ENCODE assay signal across 8 cellular contexts in the genomic region with DNA sequence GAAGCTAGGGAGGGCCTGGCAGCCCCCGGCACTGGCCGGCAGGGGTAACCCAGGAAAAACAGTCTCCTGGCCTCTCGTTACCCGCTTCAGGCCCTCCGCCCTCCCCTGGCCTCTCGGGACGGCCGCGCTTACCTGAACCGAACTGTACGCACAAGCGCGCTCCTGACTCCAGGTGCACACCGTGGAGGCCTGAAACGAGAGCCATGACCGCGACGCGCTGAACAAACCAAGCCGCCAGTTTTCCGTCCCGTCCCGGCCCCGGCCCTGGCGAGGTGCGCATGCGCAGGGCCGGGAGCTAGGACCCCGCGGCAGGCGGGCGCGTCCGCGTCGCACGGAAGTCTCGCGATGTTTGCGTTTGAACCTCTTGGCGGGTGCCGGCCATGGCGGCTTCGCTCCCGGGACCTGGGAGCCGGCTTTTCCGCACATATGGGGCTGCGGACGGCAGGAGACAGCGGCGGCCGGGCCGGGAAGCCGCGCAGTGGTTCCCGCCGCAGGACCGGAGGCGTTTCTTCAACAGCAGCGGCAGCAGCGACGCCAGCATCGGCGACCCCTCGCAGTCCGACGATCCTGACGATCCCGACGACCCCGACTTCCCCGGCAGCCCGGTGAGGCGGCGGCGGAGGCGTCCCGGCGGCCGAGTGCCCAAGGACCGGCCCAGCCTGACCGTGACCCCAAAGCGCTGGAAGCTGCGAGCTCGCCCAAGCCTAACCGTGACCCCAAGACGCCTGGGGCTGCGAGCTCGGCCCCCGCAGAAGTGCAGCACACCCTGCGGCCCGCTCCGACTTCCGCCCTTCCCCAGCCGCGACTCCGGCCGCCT.
A peak's percentile ranks its signal among the peaks of the same experiment; 100 is the strongest.
DNase-seq lines count a peak whose midpoint lies in the region; ATAC-seq lines count a peak whose summit lies in the region.

TSS of gene HASPIN (plus strand) at position 348 of the 817 bp plus-strand sequence. CDS start at position 381, 33 bp downstream.

- DNase-seq in AG08395 (ENCODE audit: low spot score) = peak; percentile 100
- DNase-seq in NCI-H2227 (lab: John Stamatoyannopoulos, UW; ENCODE audit: unreplicated experiment) = peak; percentile 95
- peak; percentile 83 to 91 (median 89) for DNase-seq in activated CD4-positive, CD25-positive, alpha-beta regulatory T cell (lab: John Stamatoyannopoulos, UW)
- peak in 59 of 61 donors; percentile 31 to 88 (median 74) for DNase-seq in caudate nucleus (lab: John Stamatoyannopoulos, UW)
- DNase-seq in islet precursor cell = peak; percentile 95
- DNase-seq in stimulated activated CD4-positive, alpha-beta T cell treated with anti-CD3 and anti-CD28 coated beads, Interleukin-12 subunit alpha, Interleukin-12 subunit beta, amount 100 ng/mL, for 48 hours (ENCODE audit: low read depth in 2 of 3, low spot score in 1 of 3) = peak; percentile 85 to 91 (median 90)

- ATAC-seq in GM18873 (IDR thresholded peaks at IDR 0.05; ENCODE audit: low FRiP score, unreplicated experiment) (peak; percentile 64), HG03139 (IDR thresholded peaks at IDR 0.05; ENCODE audit: unreplicated experiment) (peak; percentile 57)

- peak within 1 kb of the TSS; percentile 92 for H3K27ac ChIP-seq in caudate nucleus (ENCODE audit: low read depth, low read length)

Comparison
In these comparisons a context has a peak if more than half of its experiments do, and no peak if none do; other contexts are left out.
1. Peak in every context shown above with its lines: DNase-seq, ATAC-seq and H3K27ac ChIP-seq.